ENCODE assay signal across 8 cellular contexts in genomic region chr14:93332853-93333630, GRCh38. TPM values are rescaled to one million over a fixed set of nuclear protein-coding genes. Genes with fewer than 3 reads are reported as not detected.
A peak's percentile ranks its signal among the peaks of the same experiment; 100 is the strongest.
DNase-seq lines count a peak whose midpoint lies in the region; ATAC-seq and TF ChIP-seq lines count a peak whose summit lies in the region.

Gene BTBD7, minus strand, starts transcription at chr14:93333036. Its CDS starts 36,985 bp downstream, at chr14:93296051.

- intact Hi-C loops in left cardiac atrium (cut with DNase I) (no loop called here), upper lobe of right lung (cut with DNase I) (no loop called here)

- H3K4me1 Mint-ChIP-seq in T-helper 1 cell treated with Interleukin-12 subunit alpha and Interleukin-12 subunit beta and Interleukin-4 antibody, amounts not matched to agents 30 μg/mL and 1 μg/mL, for 36 hours (ENCODE audit: low read depth), result peaks cover 34% of the 10 kb centered on the region
- peaks cover 35% of the 10 kb centered on the region for H3K4me1 Mint-ChIP-seq in progenitor cell of endocrine pancreas (ENCODE audit: low read depth)

- peak within 1 kb of the TSS; percentile 95 for H3K27ac ChIP-seq in upper lobe of right lung

- H3K9me3 ChIP-seq in upper lobe of right lung, result no peaks in the 10 kb centered on the region

- no peaks in the 10 kb centered on the region for H3K36me3 ChIP-seq in upper lobe of right lung

- peaks cover 36% of the 10 kb centered on the region for H3K4me1 ChIP-seq in upper lobe of right lung

- H3K36me3 Mint-ChIP-seq in T-helper 1 cell treated with Interleukin-12 subunit alpha and Interleukin-12 subunit beta and Interleukin-4 antibody, amounts not matched to agents 30 μg/mL and 1 μg/mL, for 36 hours (ENCODE audit: low read depth), result peaks cover 2% of the 10 kb centered on the region
- H3K36me3 Mint-ChIP-seq in progenitor cell of endocrine pancreas (ENCODE audit: insufficient read depth), result no peaks in the 10 kb centered on the region

- H3K27me3 Mint-ChIP-seq in T-helper 1 cell treated with Interleukin-12 subunit alpha and Interleukin-12 subunit beta and Interleukin-4 antibody, amounts not matched to agents 30 μg/mL and 1 μg/mL, for 36 hours (ENCODE audit: low read depth), result no peaks in the 10 kb centered on the region
- H3K27me3 Mint-ChIP-seq in progenitor cell of endocrine pancreas, result no peaks in the 10 kb centered on the region

- TF ChIP-seq CTCF in progenitor cell of endocrine pancreas (IDR thresholded peaks at IDR 0.05; ENCODE audit: unreplicated experiment) (peak; percentile 53), upper lobe of right lung (IDR thresholded peaks at IDR 0.05) (no peak)

- H3K9me3 Mint-ChIP-seq in T-helper 1 cell treated with Interleukin-12 subunit alpha and Interleukin-12 subunit beta and Interleukin-4 antibody, amounts not matched to agents 30 μg/mL and 1 μg/mL, for 36 hours, result no peaks in the 10 kb centered on the region
- H3K9me3 Mint-ChIP-seq in progenitor cell of endocrine pancreas (ENCODE audit: low read depth), result no peaks in the 10 kb centered on the region

- peak; percentile 84 for TF ChIP-seq POLR2A in GM15510 (IDR thresholded peaks at IDR 0.05; ENCODE audit: borderline replicate concordance, extremely low read depth, insufficient read length)

- H3K27me3 ChIP-seq in upper lobe of right lung, result no peaks in the 10 kb centered on the region

- peak; percentile 99 for DNase-seq in NCI-H1694 treated with DMSO at 0.1 percent for 48 hours (lab: John Stamatoyannopoulos, UW)
- DNase-seq in amniotic stem cell (lab: John Stamatoyannopoulos, UW), result peak; percentile 96
- peak; percentile 97 for DNase-seq in left cardiac atrium
- DNase-seq in progenitor cell of endocrine pancreas (ENCODE audit: low spot score, unreplicated experiment), result peak; percentile 95
- DNase-seq in upper lobe of right lung, result peak; percentile 98

- peak within 1 kb of the TSS; percentile 75 for H3K4me3 ChIP-seq in upper lobe of right lung

- ATAC-seq in HG02885 (IDR thresholded peaks at IDR 0.05; ENCODE audit: poor library complexity, unreplicated experiment) (peak; percentile 83), left cardiac atrium (peak; percentile 98 to 99), upper lobe of right lung (peak; percentile 97)

- peak within 1 kb of the TSS; percentile 87 for H3K4me3 Mint-ChIP-seq in T-helper 1 cell treated with Interleukin-12 subunit alpha and Interleukin-12 subunit beta and Interleukin-4 antibody, amounts not matched to agents 30 μg/mL and 1 μg/mL, for 36 hours
- H3K4me3 Mint-ChIP-seq in progenitor cell of endocrine pancreas (ENCODE audit: low read depth), result peak within 1 kb of the TSS; percentile 92

- H3K27ac Mint-ChIP-seq in T-helper 1 cell treated with Interleukin-12 subunit alpha and Interleukin-12 subunit beta and Interleukin-4 antibody, amounts not matched to agents 30 μg/mL and 1 μg/mL, for 36 hours, result peak within 1 kb of the TSS; percentile 88
- H3K27ac Mint-ChIP-seq in progenitor cell of endocrine pancreas, result peak within 1 kb of the TSS; percentile 98

RNA-seq across cellular contexts. Expression of gene BTBD7, which starts in this region (rescaled TPM):
- total RNA-seq in left cardiac atrium (10 to 100 TPM; 24.4 to 25.1 TPM), progenitor cell of endocrine pancreas (56.8 and 65.5 TPM in 2 replicates), upper lobe of right lung (38.2 TPM)

Comparison
In these comparisons a context has a peak if more than half of its experiments do, and no peak if none do; other contexts are left out.
1. Peak in every context shown above with its lines: DNase-seq, ATAC-seq, H3K4me3 ChIP-seq and H3K27ac ChIP-seq.